21 cellular contexts compared by ENCODE assay signal in the genomic region with DNA sequence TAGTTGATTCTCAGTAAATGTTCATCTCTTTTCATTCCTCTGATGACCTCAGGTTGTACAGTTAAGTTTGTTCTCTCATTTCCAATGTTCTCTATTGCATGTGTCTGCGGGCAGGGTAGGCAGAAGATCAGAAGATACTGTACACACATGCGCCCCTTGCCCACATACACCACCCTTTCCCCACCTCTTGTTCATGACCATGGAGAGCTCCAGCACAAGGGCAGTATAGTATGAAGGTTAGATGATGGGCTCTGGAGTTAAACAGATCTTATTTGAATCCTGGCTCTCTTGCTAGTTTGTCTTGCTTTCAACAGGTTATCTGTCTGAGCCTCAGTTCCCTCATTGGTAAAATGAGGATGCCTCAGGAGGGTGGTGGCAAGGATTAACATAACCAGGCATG. TPM values are rescaled to one million over a fixed set of nuclear protein-coding genes. Genes with fewer than 3 reads are reported as not detected.
DNase-seq lines count a peak whose midpoint lies in the region; ATAC-seq, FAIRE-seq and TF ChIP-seq lines count a peak whose summit lies in the region.
"Had no signal": no experiment of that assay in that cellular context is flagged by ENCODE, and none has a peak within 500 bp of the region (broad histone marks: within the 10 kb centered on the region; RNA-seq: fewer than 3 reads in every experiment).

No MANE protein-coding gene starts in this region.

- H3K4me1 ChIP-seq in GM23338 (ENCODE audit: insufficient read depth) (peaks cover 6% of the 10 kb centered on the region; the same call in 1 of the 2 replicates), GM12878 (ENCODE audit: control insufficient read depth, insufficient read depth, low read length) (no peaks in the 10 kb centered on the region)

- no peak for DNase-seq in GM23338 (ENCODE audit: low spot score)
- no peak for DNase-seq in GM12878 (ENCODE audit: low read depth, low spot score)
- DNase-seq in activated naive CD4-positive, alpha-beta T cell treated with anti-CD3 and anti-CD28 coated beads, Interleukin-2, amount 50 U/mL, for 16 hours, result no peak
- DNase-seq in NCI-H2029 treated with DMSO at 0.1 percent for 48 hours (lab: John Stamatoyannopoulos, UW), result no peak
- DNase-seq: 8988T; C1 segment of cervical spinal cord; Calu3; CD4-positive, alpha-beta memory T cell; COR-L47; DMS53; DMS79 treated with DMSO at 0.1 percent for 48 hours; GF-D8; H7; HCEC 1CT; HFFc6 had no signal

- H3K27me3 Mint-ChIP-seq in GM23338 (ENCODE audit: insufficient read depth, low read depth, poor library complexity), result peaks cover 2% of the 10 kb centered on the region

- SMC1A ChIA-PET in GM12878 (lab: Charles Lee; ENCODE audit: uncharacterized antibody, unreplicated experiment), result no interaction called here

- no peaks in the 10 kb centered on the region for H4K20me1 ChIP-seq in GM23338 (replicated peaks; ENCODE audit: insufficient read depth)
- no peaks in the 10 kb centered on the region for H4K20me1 ChIP-seq in GM12878 (ENCODE audit: control insufficient read depth, insufficient read depth)

- peaks cover 11% of the 10 kb centered on the region; the same call in 2 of the 3 replicates for H3K4me1 Mint-ChIP-seq in GM23338
- H3K4me1 Mint-ChIP-seq: CD4-positive, alpha-beta memory T cell had no signal

- no peak overlapping the region for H3K27ac ChIP-seq in GM23338 (ENCODE audit: low read depth)
- H3K27ac ChIP-seq in GM12878 (ENCODE audit: control insufficient read depth, insufficient read depth), result no peak overlapping the region

- H2AFZ ChIP-seq in GM23338, result no peak overlapping the region
- H2AFZ ChIP-seq in GM12878 (ENCODE audit: control insufficient read depth, low read depth, low read length), result no peak overlapping the region

- no peak overlapping the region for H3K27ac Mint-ChIP-seq in GM23338
- H3K27ac Mint-ChIP-seq: CD4-positive, alpha-beta memory T cell; HFFc6 had no signal

- no peaks in the 10 kb centered on the region for H3F3A ChIP-seq in GM23338 (replicated peaks; ENCODE audit: low read depth)

- no peak overlapping the region for H3K9ac ChIP-seq in GM12878 (ENCODE audit: control insufficient read depth, insufficient read depth, low read length)

- H3K79me2 ChIP-seq in GM23338 (replicated peaks; ENCODE audit: insufficient read depth) (no peaks in the 10 kb centered on the region), GM12878 (ENCODE audit: control insufficient read depth, insufficient read depth, low read length) (no peaks in the 10 kb centered on the region)

- no peaks in the 10 kb centered on the region for H3K9me2 ChIP-seq in GM23338 (ENCODE audit: insufficient read depth)

- H3K27me3 ChIP-seq in GM23338 (ENCODE audit: insufficient read depth) (no peaks in the 10 kb centered on the region), GM12878 (replicated peaks in 1 of 2; ENCODE audit: control insufficient read depth in 2 of 2, insufficient read depth in 2 of 2, low read length in 1 of 2) (no peaks in the 10 kb centered on the region)

- no peaks in the 10 kb centered on the region for H3K36me3 Mint-ChIP-seq in GM23338 (ENCODE audit: low read depth)
- H3K36me3 Mint-ChIP-seq: CD4-positive, alpha-beta memory T cell had no signal

- H3K9me3 Mint-ChIP-seq in GM23338, result no peaks in the 10 kb centered on the region

- no peak overlapping the region for H3K4me3 ChIP-seq in GM23338
- no peak overlapping the region for H3K4me3 ChIP-seq in GM12878

- BruUV-seq in GM12878 (replicated peaks; lab: Mats Ljungman, UMichigan), result no TSS peak

- RAD21 ChIA-PET in GM12878 (lab: Charles Lee; ENCODE audit: unreplicated experiment), result no interaction called here

- POLR2A ChIA-PET in GM12878 (lab: Charles Lee), result no interaction called here

- TF ChIP-seq CTCF in GM23338 (conservative IDR thresholded peaks at IDR 0.05; ENCODE audit: low read depth in 2 of 2), result no peak
- no peak for TF ChIP-seq CTCF in GM12878 (IDR thresholded peaks at IDR 0.05 in 2 of 3, conservative IDR thresholded peaks at IDR 0.05 in 1 of 3; ENCODE audit: control insufficient read depth in 2 of 3, extremely low read depth in 1 of 3, insufficient read depth in 1 of 3, low read depth in 3 of 3, low read length in 3 of 3)

- ATAC-seq in GM23338, result no peak
- ATAC-seq in GM12878, result no peak
- no peak for ATAC-seq in GM21526 (IDR thresholded peaks at IDR 0.05; ENCODE audit: low FRiP score, unreplicated experiment)
- no peak for ATAC-seq in GM18873 (IDR thresholded peaks at IDR 0.05; ENCODE audit: low FRiP score, unreplicated experiment)

- CTCF ChIA-PET in GM12878 (lab: Yijun Ruan, JAX), result no interaction called here

- H3K4me2 ChIP-seq in GM23338 (no peak overlapping the region), GM12878 (ENCODE audit: control insufficient read depth, insufficient read depth) (no peak overlapping the region)

- H3K36me3 ChIP-seq in GM23338 (ENCODE audit: insufficient read depth), result no peaks in the 10 kb centered on the region
- H3K36me3 ChIP-seq in GM12878 (ENCODE audit: control insufficient read depth in 2 of 2, insufficient read depth in 2 of 2, low read length in 1 of 2), result no peaks in the 10 kb centered on the region

- 31% methylated on average over 2 of the region's 2 CpGs for WGBS in GM12878 (ENCODE audit: insufficient coverage, insufficient replicate concordance, low lambda C conversion rate, missing lambda C conversion rate)

- H3K4me3 Mint-ChIP-seq in GM23338, result no peak overlapping the region
- H3K4me3 Mint-ChIP-seq: CD4-positive, alpha-beta memory T cell; HFFc6 had no signal

- H3K9me3 ChIP-seq in GM12878 (replicated peaks; ENCODE audit: control insufficient read depth, insufficient read depth, low read length), result no peaks in the 10 kb centered on the region

- TF ChIP-seq RAD21 in Ishikawa (IDR thresholded peaks at IDR 0.05; ENCODE audit: low read depth) (no peak), GM12878 (IDR thresholded peaks at IDR 0.05; ENCODE audit: insufficient read depth, low read depth, low read length) (no peak)

- no peak for TF ChIP-seq POLR2A in GM12878 (IDR thresholded peaks at IDR 0.05; ENCODE audit: low read depth, low read length)

- intact Hi-C loops in GM12878 (cut with micrococcal nuclease; ENCODE audit: unreplicated experiment), result no loop called here

- TF ChIP-seq EP300 in Ishikawa (IDR thresholded peaks at IDR 0.05; ENCODE audit: borderline replicate concordance) (no peak), GM12878 (IDR thresholded peaks at IDR 0.05; ENCODE audit: borderline replicate concordance in 1 of 2, control insufficient read depth in 1 of 2, low read depth in 2 of 2, low read length in 2 of 2) (no peak)

- no peak for FAIRE-seq in GM12878 (lab: Jason Lieb, UNC)
- FAIRE-seq: GM12892, H1 had no signal

- in situ Hi-C loops in GM12878 (cut with MboI), result no loop called here

TF ChIP-seq in GM12878, 131 proteins besides CTCF, POLR2A, EP300 and RAD21 (continues in another document):
- no peak for TF ChIP-seq NFIC (IDR thresholded peaks at IDR 0.05; ENCODE audit: low read depth, low read length)
- no peak for TF ChIP-seq ZZZ3 (IDR thresholded peaks at IDR 0.05; ENCODE audit: control insufficient read depth, insufficient read length, low read depth)
- TF ChIP-seq, protein P1, sequence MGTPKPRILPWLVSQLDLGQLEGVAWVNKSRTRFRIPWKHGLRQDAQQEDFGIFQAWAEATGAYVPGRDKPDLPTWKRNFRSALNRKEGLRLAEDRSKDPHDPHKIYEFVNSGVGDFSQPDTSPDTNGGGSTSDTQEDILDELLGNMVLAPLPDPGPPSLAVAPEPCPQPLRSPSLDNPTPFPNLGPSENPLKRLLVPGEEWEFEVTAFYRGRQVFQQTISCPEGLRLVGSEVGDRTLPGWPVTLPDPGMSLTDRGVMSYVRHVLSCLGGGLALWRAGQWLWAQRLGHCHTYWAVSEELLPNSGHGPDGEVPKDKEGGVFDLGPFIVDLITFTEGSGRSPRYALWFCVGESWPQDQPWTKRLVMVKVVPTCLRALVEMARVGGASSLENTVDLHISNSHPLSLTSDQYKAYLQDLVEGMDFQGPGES (IDR thresholded peaks at IDR 0.05), result no peak
- TF ChIP-seq IKZF1 (conservative IDR thresholded peaks at IDR 0.05), result no peak
- no peak for TF ChIP-seq ASH2L (IDR thresholded peaks at IDR 0.05; ENCODE audit: borderline replicate concordance, low read depth)
- TF ChIP-seq JUNB (IDR thresholded peaks at IDR 0.05), result no peak

RNA-seq across cellular contexts. Expression of gene PLD5, which starts 17.8 kb away (rescaled TPM):
- total RNA-seq in GM23338 (2014; rRNA removed; shearing (Covaris generic)), result 4.2 and 5.8 TPM in 2 replicates
- 4.1 and 5.5 TPM in 2 replicates for polyA plus RNA-seq in GM23338 (2016; fragmentation: Nextera tagmentation; extraction: Ambion mirVana)
- total RNA-seq in GM12878 (2013; cell fraction: nucleolus; rRNA removed), result not detected in 2 replicates
- total RNA-seq in GM12878 (2014; rRNA removed), result not detected in 2 replicates
- total RNA-seq in GM12878 (2014; rRNA removed; fragmentation: Illumina TruSeq; extraction: Trizol), result not detected in 2 replicates
- total RNA-seq in GM12878 (2021), result not detected in 2 replicates
- not detected for polyA plus RNA-seq in GM12878 (2011; ENCODE audit: low read depth)
- 0.01 TPM in 1 of 2 replicates, not detected in the other for polyA plus RNA-seq in GM12878 (2011; rRNA removed)
- polyA plus RNA-seq in GM12878 (2011; cell fraction: cytosol; rRNA removed), result not detected in 2 replicates
- not detected in 2 replicates for polyA plus RNA-seq in GM12878 (2011; cell fraction: nucleus; rRNA removed)
- polyA plus RNA-seq in GM12878 (2012), result not detected in 2 replicates
- not detected in 2 replicates for polyA plus RNA-seq in GM12878 (2014; fragmentation: Illumina TruSeq; extraction: Trizol)
- polyA plus RNA-seq in GM12878 (2014; fragmentation: Nextera tagmentation; extraction: Ambion mirVana), result not detected
- polyA plus RNA-seq in GM12878 (2014; rRNA removed), result not detected in 2 replicates
- polyA plus RNA-seq in GM12878 (2016; fragmentation: Nextera tagmentation; extraction: Ambion mirVana), result not detected
- not detected in 2 replicates for polyA minus RNA-seq in GM12878 (2011; rRNA and poly(A)+ RNA removed)
- polyA minus RNA-seq in GM12878 (2011; cell fraction: cytosol; rRNA and poly(A)+ RNA removed), result not detected in 2 replicates
- not detected in 2 replicates for polyA minus RNA-seq in GM12878 (2011; cell fraction: nucleus; rRNA and poly(A)+ RNA removed)
- total RNA-seq: CD4-positive, alpha-beta memory T cell; HFFc6 had no signal
- polyA plus RNA-seq: BJ; CD4-positive, alpha-beta memory T cell had no signal
